ENCODE assay signal across 12 cellular contexts in genomic region chr14:74514471-74514932, GRCh38. TPM values are rescaled to one million over a fixed set of nuclear protein-coding genes. Genes with fewer than 3 reads are reported as not detected.
DNase-seq lines count a peak whose midpoint lies in the region; ATAC-seq, FAIRE-seq and TF ChIP-seq lines count a peak whose summit lies in the region.
"Had no signal": no experiment of that assay in that cellular context is flagged by ENCODE, and none has a peak within 500 bp of the region (broad histone marks: within the 10 kb centered on the region; RNA-seq: fewer than 3 reads in every experiment).

No MANE protein-coding gene starts in this region.

- peaks cover 4% of the 10 kb centered on the region for H3K27me3 ChIP-seq in left ventricle myocardium inferior (ENCODE audit: low read depth)

- H3K4me3 ChIP-seq in left ventricle myocardium inferior, result no peak overlapping the region
- H3K4me3 ChIP-seq: dorsolateral prefrontal cortex had no signal

- intact Hi-C loops in activated naive CD4-positive, alpha-beta T cell treated with anti-CD3 and anti-CD28 coated beads for 36 hours (cut with micrococcal nuclease), result no loop called here
- intact Hi-C loops in left ventricle myocardium inferior (cut with micrococcal nuclease), result no loop called here

- no peak overlapping the region for H3K27ac Mint-ChIP-seq in activated naive CD4-positive, alpha-beta T cell treated with anti-CD3 and anti-CD28 coated beads for 36 hours
- H3K27ac Mint-ChIP-seq in stimulated activated effector memory CD8-positive, alpha-beta T cell treated with anti-CD3 and anti-CD28 coated beads, Interleukin-12 subunit alpha, Interleukin-12 subunit beta, amount 100 ng/mL, for 72 hours, result no peak overlapping the region
- H3K27ac Mint-ChIP-seq: stimulated activated naive CD8-positive, alpha-beta T cell treated with anti-CD3 and anti-CD28 coated beads, Interleukin-15, Interleukin-2, amounts not matched to agents 100 ng/mL and 50 ng/mL, for 24 hours had no signal

- H3K27ac ChIP-seq in left ventricle myocardium inferior (replicated peaks) (peak overlapping the region; percentile 15), temporal lobe (ENCODE audit: low read depth, low read length) (peak overlapping the region; percentile 24)

- CTCF ChIA-PET in activated naive CD4-positive, alpha-beta T cell treated with anti-CD3 and anti-CD28 coated beads for 36 hours (lab: Charles Lee), result no interaction called here

- TF ChIP-seq CTCF in left ventricle myocardium inferior (IDR thresholded peaks at IDR 0.05; ENCODE audit: borderline replicate concordance), result no peak

- H3K36me3 ChIP-seq in left ventricle myocardium inferior, result no peaks in the 10 kb centered on the region

- no peaks in the 10 kb centered on the region for H3K9me3 Mint-ChIP-seq in activated naive CD4-positive, alpha-beta T cell treated with anti-CD3 and anti-CD28 coated beads for 36 hours
- H3K9me3 Mint-ChIP-seq in stimulated activated effector memory CD8-positive, alpha-beta T cell treated with anti-CD3 and anti-CD28 coated beads, Interleukin-12 subunit alpha, Interleukin-12 subunit beta, amount 100 ng/mL, for 72 hours, result no peaks in the 10 kb centered on the region
- H3K9me3 Mint-ChIP-seq: stimulated activated naive CD8-positive, alpha-beta T cell treated with anti-CD3 and anti-CD28 coated beads, Interleukin-15, Interleukin-2, amounts not matched to agents 100 ng/mL and 50 ng/mL, for 24 hours had no signal

- H3K9me3 ChIP-seq in left ventricle myocardium inferior (replicated peaks), result no peaks in the 10 kb centered on the region

- H3K36me3 Mint-ChIP-seq in activated naive CD4-positive, alpha-beta T cell treated with anti-CD3 and anti-CD28 coated beads for 36 hours (ENCODE audit: low read depth), result no peaks in the 10 kb centered on the region
- H3K36me3 Mint-ChIP-seq in stimulated activated effector memory CD8-positive, alpha-beta T cell treated with anti-CD3 and anti-CD28 coated beads, Interleukin-12 subunit alpha, Interleukin-12 subunit beta, amount 100 ng/mL, for 72 hours, result no peaks in the 10 kb centered on the region

- peaks cover 9% of the 10 kb centered on the region for H3K4me1 Mint-ChIP-seq in activated naive CD4-positive, alpha-beta T cell treated with anti-CD3 and anti-CD28 coated beads for 36 hours (ENCODE audit: low read depth)
- H3K4me1 Mint-ChIP-seq in stimulated activated effector memory CD8-positive, alpha-beta T cell treated with anti-CD3 and anti-CD28 coated beads, Interleukin-12 subunit alpha, Interleukin-12 subunit beta, amount 100 ng/mL, for 72 hours, result peaks cover 11% of the 10 kb centered on the region

- no peak overlapping the region for H3K4me3 Mint-ChIP-seq in activated naive CD4-positive, alpha-beta T cell treated with anti-CD3 and anti-CD28 coated beads for 36 hours
- H3K4me3 Mint-ChIP-seq in stimulated activated effector memory CD8-positive, alpha-beta T cell treated with anti-CD3 and anti-CD28 coated beads, Interleukin-12 subunit alpha, Interleukin-12 subunit beta, amount 100 ng/mL, for 72 hours, result no peak overlapping the region
- H3K4me3 Mint-ChIP-seq: stimulated activated naive CD8-positive, alpha-beta T cell treated with anti-CD3 and anti-CD28 coated beads, Interleukin-15, Interleukin-2, amounts not matched to agents 100 ng/mL and 50 ng/mL, for 24 hours had no signal

- FAIRE-seq in GM19239 (lab: Jason Lieb, UNC), result no peak

- no peaks in the 10 kb centered on the region for H3K4me1 ChIP-seq in left ventricle myocardium inferior

- DNase-seq in activated naive CD4-positive, alpha-beta T cell treated with anti-CD3 and anti-CD28 coated beads for 36 hours, result peak; percentile 22
- DNase-seq in activated naive CD4-positive, alpha-beta T cell (lab: John Stamatoyannopoulos, UW), result no peak
- DNase-seq in SKM-1 (lab: John Stamatoyannopoulos, UW; ENCODE audit: unreplicated experiment) (peak; percentile 8), left ventricle myocardium inferior (no peak), GM19239 (ENCODE audit: insufficient read length, low spot score) (no peak)
- no peak for DNase-seq in stimulated activated effector memory CD8-positive, alpha-beta T cell treated with anti-CD3 and anti-CD28 coated beads, Interleukin-12 subunit alpha, Interleukin-12 subunit beta, amount 100 ng/mL, for 72 hours (ENCODE audit: low spot score in 2 of 2)
- DNase-seq: KG1, T-helper 9 cell had no signal

- H3K27me3 Mint-ChIP-seq in activated naive CD4-positive, alpha-beta T cell treated with anti-CD3 and anti-CD28 coated beads for 36 hours (ENCODE audit: low read depth), result peaks cover 16% of the 10 kb centered on the region

- ATAC-seq in HG03342 (IDR thresholded peaks at IDR 0.05; ENCODE audit: unreplicated experiment), result no peak
- no peak for ATAC-seq in stimulated activated effector memory CD8-positive, alpha-beta T cell treated with anti-CD3 and anti-CD28 coated beads, Interleukin-12 subunit alpha, Interleukin-12 subunit beta, amount 100 ng/mL, for 72 hours

RNA-seq across cellular contexts. Expression of gene ISCA2, which starts 20.9 kb away (rescaled TPM):
- total RNA-seq in activated naive CD4-positive, alpha-beta T cell treated with anti-CD3 and anti-CD28 coated beads for 36 hours, result 10 to 100 TPM; 27.7 to 30.9 TPM
- total RNA-seq in left ventricle myocardium inferior (45.8 TPM), temporal lobe (15.2 TPM)

RNA-seq across cellular contexts. Expression of gene NPC2, which starts 21.4 kb away (rescaled TPM):
- 10 to 100 TPM; 36.3 to 38.0 TPM for total RNA-seq in activated naive CD4-positive, alpha-beta T cell treated with anti-CD3 and anti-CD28 coated beads for 36 hours
- 93.5 TPM for total RNA-seq in left ventricle myocardium inferior
- 10.6 TPM for total RNA-seq in temporal lobe

Comparison
In these comparisons a context has a peak if more than half of its experiments do, and no peak if none do; other contexts are left out.
1. DNase-seq: peak in activated naive CD4-positive, alpha-beta T cell treated with anti-CD3 and anti-CD28 coated beads for 36 hours (single experiment) and SKM-1 (single experiment); none in activated naive CD4-positive, alpha-beta T cell (0 of 4), left ventricle myocardium inferior (single experiment), stimulated activated effector memory CD8-positive, alpha-beta T cell treated with anti-CD3 and anti-CD28 coated beads, Interleukin-12 subunit alpha, Interleukin-12 subunit beta, amount 100 ng/mL, for 72 hours (0 of 2) and GM19239 (single experiment).